11 cellular contexts compared by ENCODE assay signal in genomic region chr16:57531253-57531575, GRCh38. TPM values are rescaled to one million over a fixed set of nuclear protein-coding genes. Genes with fewer than 3 reads are reported as not detected.
DNase-seq lines count a peak whose midpoint lies in the region; ATAC-seq and TF ChIP-seq lines count a peak whose summit lies in the region.
"Had no signal": no experiment of that assay in that cellular context is flagged by ENCODE, and none has a peak within 500 bp of the region (broad histone marks: within the 10 kb centered on the region; RNA-seq: fewer than 3 reads in every experiment).

No MANE protein-coding gene starts in this region.

- peak overlapping the region; percentile 99 for H3K27ac Mint-ChIP-seq in activated CD8-positive, alpha-beta memory T cell treated with anti-CD3 and anti-CD28 coated beads, Interleukin-2, amount 10 ng/mL, durations not matched to agents 7 days and 5 days
- peak overlapping the region; percentile 25 for H3K27ac Mint-ChIP-seq in dendritic cell treated with granulocyte-macrophage colony-stimulating factor and Interleukin-4, amounts not matched to agents 40 ng/mL and 50 ng/mL, for 4 days

- ATAC-seq in activated CD8-positive, alpha-beta memory T cell treated with anti-CD3 and anti-CD28 coated beads, Interleukin-2, amount 10 ng/mL, durations not matched to agents 7 days and 5 days = no peak
- ATAC-seq in sciatic nerve = no peak
- ATAC-seq in activated CD4-positive, CD25-positive, alpha-beta regulatory T cell treated with anti-CD3 and anti-CD28 coated beads, Interleukin-2, amount 50 U/mL, for 24 hours = no peak

- no peak for TF ChIP-seq CTCF in Peyer's patch (IDR thresholded peaks at IDR 0.05)

- TF ChIP-seq POLR2A in Peyer's patch (IDR thresholded peaks at IDR 0.05) = no peak

- H3K9me3 ChIP-seq in Peyer's patch = no peaks in the 10 kb centered on the region

- H3K4me3 ChIP-seq in Peyer's patch = no peak overlapping the region

- CTCF ChIA-PET in activated CD8-positive, alpha-beta memory T cell treated with anti-CD3 and anti-CD28 coated beads, Interleukin-2, amount 10 ng/mL, durations not matched to agents 7 days and 5 days (lab: Charles Lee) = interaction anchor here (1.5 to 2.2 kb wide), 2 partner anchors 11 to 114 kb away, joined by 3 to 15 read pairs; no protein-coding TSS in a partner anchor

- intact Hi-C loops in dendritic cell treated with granulocyte-macrophage colony-stimulating factor and Interleukin-4, amounts not matched to agents 40 ng/mL and 50 ng/mL, for 4 days (cut with micrococcal nuclease) = no loop called here
- intact Hi-C loops in sciatic nerve (cut with DNase I) = no loop called here

- peaks cover 63% of the 10 kb centered on the region for H3K4me1 Mint-ChIP-seq in activated CD8-positive, alpha-beta memory T cell treated with anti-CD3 and anti-CD28 coated beads, Interleukin-2, amount 10 ng/mL, durations not matched to agents 7 days and 5 days
- peaks cover 50% of the 10 kb centered on the region for H3K4me1 Mint-ChIP-seq in dendritic cell treated with granulocyte-macrophage colony-stimulating factor and Interleukin-4, amounts not matched to agents 40 ng/mL and 50 ng/mL, for 4 days (ENCODE audit: low read depth)

- H3K36me3 ChIP-seq in Peyer's patch = no peaks in the 10 kb centered on the region

- peaks cover 7% of the 10 kb centered on the region for H3K36me3 Mint-ChIP-seq in activated CD8-positive, alpha-beta memory T cell treated with anti-CD3 and anti-CD28 coated beads, Interleukin-2, amount 10 ng/mL, durations not matched to agents 7 days and 5 days
- no peaks in the 10 kb centered on the region for H3K36me3 Mint-ChIP-seq in dendritic cell treated with granulocyte-macrophage colony-stimulating factor and Interleukin-4, amounts not matched to agents 40 ng/mL and 50 ng/mL, for 4 days (ENCODE audit: low read depth)

- no peaks in the 10 kb centered on the region for H3K9me3 Mint-ChIP-seq in activated CD8-positive, alpha-beta memory T cell treated with anti-CD3 and anti-CD28 coated beads, Interleukin-2, amount 10 ng/mL, durations not matched to agents 7 days and 5 days (ENCODE audit: low read depth)
- no peaks in the 10 kb centered on the region for H3K9me3 Mint-ChIP-seq in dendritic cell treated with granulocyte-macrophage colony-stimulating factor and Interleukin-4, amounts not matched to agents 40 ng/mL and 50 ng/mL, for 4 days

- H3K4me3 Mint-ChIP-seq in activated CD8-positive, alpha-beta memory T cell treated with anti-CD3 and anti-CD28 coated beads, Interleukin-2, amount 10 ng/mL, durations not matched to agents 7 days and 5 days = peak overlapping the region; percentile 56
- H3K4me3 Mint-ChIP-seq in dendritic cell treated with granulocyte-macrophage colony-stimulating factor and Interleukin-4, amounts not matched to agents 40 ng/mL and 50 ng/mL, for 4 days = no peak overlapping the region

- H3K27ac ChIP-seq in Peyer's patch = peak overlapping the region in 1 of 4 donors; percentile 75

- no peaks in the 10 kb centered on the region for H3K27me3 ChIP-seq in Peyer's patch

- no peak for DNase-seq in activated CD8-positive, alpha-beta memory T cell treated with anti-CD3 and anti-CD28 coated beads, Interleukin-2, amount 10 ng/mL, durations not matched to agents 7 days and 5 days
- no peak for DNase-seq in activated CD8-positive, alpha-beta memory T cell treated with anti-CD3 and anti-CD28 coated beads for 24 hours
- DNase-seq in Peyer's patch (peak in 2 of 3 donors; percentile 28 to 38), sciatic nerve (ENCODE audit: low spot score) (peak; percentile 32), NCI-H2227 (lab: John Stamatoyannopoulos, UW; ENCODE audit: unreplicated experiment) (no peak), RPMI8226 (no peak)
- DNase-seq: activated gamma-delta T cell treated with Interleukin-2 at 50 U/mL for 16 hours, T-helper 9 cell had no signal

- H3K27me3 Mint-ChIP-seq in activated CD8-positive, alpha-beta memory T cell treated with anti-CD3 and anti-CD28 coated beads, Interleukin-2, amount 10 ng/mL, durations not matched to agents 7 days and 5 days = no peaks in the 10 kb centered on the region
- H3K27me3 Mint-ChIP-seq in dendritic cell treated with granulocyte-macrophage colony-stimulating factor and Interleukin-4, amounts not matched to agents 40 ng/mL and 50 ng/mL, for 4 days = peaks cover 87% of the 10 kb centered on the region

- H3K4me1 ChIP-seq in Peyer's patch = peaks cover 0 to 49% (median 16%) of the 10 kb centered on the region in 4 donors

RNA-seq across cellular contexts. Expression of gene CCDC102A, which starts 5.2 kb away (rescaled TPM):
- 10 to 100 TPM; 19.7 to 20.2 TPM for total RNA-seq in activated CD8-positive, alpha-beta memory T cell treated with anti-CD3 and anti-CD28 coated beads, Interleukin-2, amount 10 ng/mL, durations not matched to agents 7 days and 5 days
- total RNA-seq in Peyer's patch (10 to 100 TPM in 1 of 4 donors, 1 to 10 TPM in 3; 1.7 to 10.7 (median 2.5) TPM), sciatic nerve (14.3 TPM)

RNA-seq across cellular contexts. Expression of gene ADGRG5, which starts 11.2 kb away (rescaled TPM):
- total RNA-seq in activated CD8-positive, alpha-beta memory T cell treated with anti-CD3 and anti-CD28 coated beads, Interleukin-2, amount 10 ng/mL, durations not matched to agents 7 days and 5 days = 10 to 100 TPM; 34.4 to 47.9 TPM
- 10 to 100 TPM in 1 of 4 donors, 1 to 10 TPM in 3; 3.0 to 30.5 (median 4.3) TPM for total RNA-seq in Peyer's patch
- 1.2 TPM for total RNA-seq in sciatic nerve
- total RNA-seq: LHCN-M2 had no signal

RNA-seq across cellular contexts. Expression of gene DOK4, which starts 44.9 kb away (rescaled TPM):
- total RNA-seq in activated CD8-positive, alpha-beta memory T cell treated with anti-CD3 and anti-CD28 coated beads, Interleukin-2, amount 10 ng/mL, durations not matched to agents 7 days and 5 days = 1 to 10 TPM; 3.4 to 4.7 TPM
- total RNA-seq in Peyer's patch = 100 to 1,000 TPM in 3 of 4 donors, 10 to 100 TPM in 1; 81.7 to 209 (median 189) TPM
- total RNA-seq in sciatic nerve = 22.6 TPM

Comparison
In these comparisons a context has a peak if more than half of its experiments do, and no peak if none do; other contexts are left out.
1. DNase-seq: peak in Peyer's patch (2 of 3) and sciatic nerve (single experiment); none in activated CD8-positive, alpha-beta memory T cell treated with anti-CD3 and anti-CD28 coated beads, Interleukin-2, amount 10 ng/mL, durations not matched to agents 7 days and 5 days (single experiment), activated CD8-positive, alpha-beta memory T cell treated with anti-CD3 and anti-CD28 coated beads for 24 hours (single experiment), NCI-H2227 (single experiment) and RPMI8226 (single experiment).